ENCODE assay signal across 8 cellular contexts in genomic region chr5:82969221-82969976, GRCh38.
DNase-seq lines count a peak whose midpoint lies in the region; ATAC-seq and TF ChIP-seq lines count a peak whose summit lies in the region.
"Not testable (repeated sequence)": the region's sequence is repeated elsewhere in the genome, so short reads cannot be mapped to it uniquely, and the experiment has no call there.

No MANE protein-coding gene starts in this region.

- intact Hi-C loops in activated CD8-positive, alpha-beta T cell treated with anti-CD3 and anti-CD28 coated beads for 36 hours (cut with micrococcal nuclease) = not testable (repeated sequence)

- not testable (repeated sequence) for H3K27me3 Mint-ChIP-seq in activated CD8-positive, alpha-beta T cell treated with anti-CD3 and anti-CD28 coated beads for 36 hours

- H3K36me3 ChIP-seq in RWPE2 (ENCODE audit: low read depth) = not testable (repeated sequence)

- in situ Hi-C loops in Caki2 (cut with HindIII; ENCODE audit: low pct_unique_long_range_greater_than_20kb, low sequenced_read_pairs) = not testable (repeated sequence)

- H3K4me1 Mint-ChIP-seq in activated CD8-positive, alpha-beta T cell treated with anti-CD3 and anti-CD28 coated beads for 36 hours (ENCODE audit: low read depth) = not testable (repeated sequence)

- not testable (repeated sequence) for H3K36me3 Mint-ChIP-seq in activated CD8-positive, alpha-beta T cell treated with anti-CD3 and anti-CD28 coated beads for 36 hours (ENCODE audit: low read depth)
- peaks cover 9 to 16% of the 10 kb centered on the region in 2 donors for H3K36me3 Mint-ChIP-seq in activated naive CD4-positive, alpha-beta T cell treated with anti-CD3 and anti-CD28 coated beads, Interleukin-2, amount 50 U/mL, for 72 hours

- not testable (repeated sequence) for TF ChIP-seq CTCF in RWPE2 (IDR thresholded peaks at IDR 0.05; ENCODE audit: poor library complexity, severe bottlenecking); activated CD8-positive, alpha-beta T cell treated with anti-CD3 and anti-CD28 coated beads for 36 hours (IDR thresholded peaks at IDR 0.05); foreskin keratinocyte (conservative IDR thresholded peaks at IDR 0.05)

- H3K9me3 ChIP-seq in RWPE2 (ENCODE audit: severe bottlenecking) = not testable (repeated sequence)

- not testable (repeated sequence) for H3K9me3 Mint-ChIP-seq in activated CD8-positive, alpha-beta T cell treated with anti-CD3 and anti-CD28 coated beads for 36 hours
- H3K9me3 Mint-ChIP-seq in activated naive CD4-positive, alpha-beta T cell treated with anti-CD3 and anti-CD28 coated beads, Interleukin-2, amount 50 U/mL, for 72 hours = peaks cover 17 to 22% of the 10 kb centered on the region in 2 donors

- not testable (repeated sequence) for H3K4me1 ChIP-seq in RWPE2 (ENCODE audit: insufficient read depth, poor library complexity, severe bottlenecking); foreskin keratinocyte

- H3K4me3 Mint-ChIP-seq in activated CD8-positive, alpha-beta T cell treated with anti-CD3 and anti-CD28 coated beads for 36 hours = not testable (repeated sequence)

- CTCF ChIA-PET in activated CD8-positive, alpha-beta T cell treated with anti-CD3 and anti-CD28 coated beads for 36 hours (lab: Charles Lee) = not testable (repeated sequence)

- H3K4me3 ChIP-seq in RWPE2 (ENCODE audit: severe bottlenecking) = not testable (repeated sequence)

- POLR2A ChIA-PET in activated CD8-positive, alpha-beta T cell treated with anti-CD3 and anti-CD28 coated beads for 36 hours (lab: Charles Lee) = not testable (repeated sequence)

- not testable (repeated sequence) for H3K27me3 ChIP-seq in RWPE2 (ENCODE audit: insufficient read depth, poor library complexity, severe bottlenecking); foreskin keratinocyte

- peak overlapping the region; percentile 49 for H3K27ac ChIP-seq in RWPE2 (ENCODE audit: poor library complexity, severe bottlenecking)
- not testable (repeated sequence) for H3K27ac ChIP-seq in foreskin keratinocyte

- not testable (repeated sequence) for H3K27ac Mint-ChIP-seq in activated CD8-positive, alpha-beta T cell treated with anti-CD3 and anti-CD28 coated beads for 36 hours
- peak overlapping the region in 1 of 2 donors; percentile 2 for H3K27ac Mint-ChIP-seq in activated naive CD4-positive, alpha-beta T cell treated with anti-CD3 and anti-CD28 coated beads, Interleukin-2, amount 50 U/mL, for 72 hours

- DNase-seq in Caki2 (ENCODE audit: low read depth) (peak; percentile 76), foreskin keratinocyte (peak; percentile 74 to 85), putamen (ENCODE audit: low spot score) (peak; percentile 49)
- DNase-seq in RWPE2 (ENCODE audit: low spot score) = not testable (repeated sequence)
- peak; percentile 25 for DNase-seq in activated CD8-positive, alpha-beta T cell treated with anti-CD3 and anti-CD28 coated beads for 36 hours
- peak in 1 of 2 donors; percentile 22 for DNase-seq in activated naive CD4-positive, alpha-beta T cell treated with anti-CD3 and anti-CD28 coated beads, Interleukin-2, amount 50 U/mL, for 72 hours (ENCODE audit: low spot score in 2 of 2)
- DNase-seq in stimulated activated CD4-positive, alpha-beta T cell treated with anti-CD3 and anti-CD28 coated beads, TNF-alpha, amount 100 ng/mL, for 24 hours (ENCODE audit: low read depth in 3 of 3) = peak; percentile 1 to 27 (median 23)

- ATAC-seq in HG02885 (IDR thresholded peaks at IDR 0.05; ENCODE audit: poor library complexity, unreplicated experiment) (peak; percentile 59), RWPE2 (ENCODE audit: low read depth) (peak; percentile 86), foreskin keratinocyte (peak; percentile 96)
- peak; percentile 47 for ATAC-seq in activated CD8-positive, alpha-beta T cell treated with anti-CD3 and anti-CD28 coated beads for 36 hours
- ATAC-seq in activated naive CD4-positive, alpha-beta T cell treated with anti-CD3 and anti-CD28 coated beads, Interleukin-2, amount 50 U/mL, for 72 hours = peak; percentile 81 to 90
